41 cellular contexts compared by ENCODE assay signal in genomic region chr15:34106423-34106822, GRCh38.
"Had no signal": no experiment of that assay in that cellular context is flagged by ENCODE, and none has a peak within 500 bp of the region (broad histone marks: within the 10 kb centered on the region; RNA-seq: fewer than 3 reads in every experiment).

No MANE protein-coding gene starts in this region.

- DNase-seq: activated effector memory CD4-positive, alpha-beta T cell treated with anti-CD3 and anti-CD28 coated beads, Interleukin-2, amount 50 U/mL, for 16 hours; activated effector memory CD4-positive, alpha-beta T cell treated with Interleukin-2 at 50 U/mL for 16 hours; activated gamma-delta T cell; activated gamma-delta T cell treated with Interleukin-2 at 50 U/mL for 16 hours; activated naive CD4-positive, alpha-beta T cell; activated naive CD4-positive, alpha-beta T cell treated with anti-CD3 and anti-CD28 coated beads for 36 hours; activated naive CD4-positive, alpha-beta T cell treated with anti-CD3 and anti-CD28 coated beads, Interleukin-2, amount 10 ng/mL, durations not matched to agents 7 days and 5 days; activated naive CD4-positive, alpha-beta T cell treated with anti-CD3 and anti-CD28 coated beads, Interleukin-2, amount 50 U/mL, for 16 hours; activated naive CD4-positive, alpha-beta T cell treated with Interleukin-2 at 50 U/mL for 16 hours; activated naive CD8-positive, alpha-beta T cell treated with anti-CD3 and anti-CD28 coated beads for 36 hours; activated naive CD8-positive, alpha-beta T cell treated with anti-CD3 and anti-CD28 coated beads, Interleukin-2, amount 10 ng/mL, durations not matched to agents 7 days and 5 days; activated naive CD8-positive, alpha-beta T cell treated with anti-CD3 and anti-CD28 coated beads, Interleukin-2, amount 50 U/mL, for 24 hours; activated T-cell treated with anti-CD3 and anti-CD28 coated beads for 4 hours; activated T-cell treated with anti-CD3 and anti-CD28 coated beads, Interleukin-2, amount 50 U/mL, for 1 hour; activated T-cell treated with anti-CD3 and anti-CD28 coated beads, Interleukin-2, amount 50 U/mL, for 24 hours; activated T-cell treated with anti-CD3 and anti-CD28 coated beads, Interleukin-2, amount 50 U/mL, for 4 hours; activated T-cell treated with anti-CD3 and anti-CD28 coated beads, Interleukin-2, amount 50 U/mL, for 48 hours; activated T-cell treated with anti-CD3 and anti-CD28 coated beads, Interleukin-2, amount 50 U/mL, for 72 hours; adrenal gland; amniotic stem cell; amygdala; anterior cingulate cortex; aorta; body of pancreas; brain microvascular endothelial cell; caudate nucleus; central memory CD4-positive, alpha-beta T cell; cerebellar nuclear complex had no signal

- H3K9me3 ChIP-seq: adrenal gland, ascending aorta, body of pancreas, breast epithelium had no signal

- H3K27me3 ChIP-seq: adrenal gland, ascending aorta, body of pancreas, brain microvascular endothelial cell, breast epithelium, cardiac muscle cell had no signal

- H3K36me3 ChIP-seq: adrenal gland, ascending aorta, brain microvascular endothelial cell, breast epithelium, cardiac muscle cell had no signal

- FAIRE-seq: astrocyte, bronchial epithelial cell had no signal

- H3K27ac ChIP-seq: adrenal gland, ascending aorta, body of pancreas, brain microvascular endothelial cell, breast epithelium, cardiac muscle cell had no signal

- H3K27ac Mint-ChIP-seq: activated naive CD4-positive, alpha-beta T cell treated with anti-CD3 and anti-CD28 coated beads for 36 hours; activated naive CD4-positive, alpha-beta T cell treated with anti-CD3 and anti-CD28 coated beads, Interleukin-2, amount 10 ng/mL, durations not matched to agents 7 days and 5 days; activated naive CD4-positive, alpha-beta T cell treated with anti-CD3 and anti-CD28 coated beads, Interleukin-2, amount 50 U/mL, for 24 hours; activated naive CD4-positive, alpha-beta T cell treated with anti-CD3 and anti-CD28 coated beads, Interleukin-2, amount 50 U/mL, for 72 hours; activated naive CD8-positive, alpha-beta T cell; activated naive CD8-positive, alpha-beta T cell treated with anti-CD3 and anti-CD28 coated beads for 36 hours; activated naive CD8-positive, alpha-beta T cell treated with anti-CD3 and anti-CD28 coated beads, Interleukin-2, amount 10 ng/mL, durations not matched to agents 7 days and 5 days; activated naive CD8-positive, alpha-beta T cell treated with anti-CD3 and anti-CD28 coated beads, Interleukin-2, amount 50 U/mL, for 24 hours; activated T-cell treated with anti-CD3 and anti-CD28 coated beads, Interleukin-2, amount 50 U/mL, for 24 hours; activated T-cell treated with anti-CD3 and anti-CD28 coated beads, Interleukin-2, amount 50 U/mL, for 72 hours; activated T-helper 1 cell treated with anti-CD3 and anti-CD28 coated beads, Interleukin-12 subunit alpha, Interleukin-12 subunit beta, Interleukin-2, Interleukin-4 antibody, amounts not matched to agents 30 ng/mL and 10 ng/mL and 1 ng/mL, durations not matched to agents 14 hours and 24 hours and 36 hours; activated T-helper 17 cell treated with anti-CD3 and anti-CD28 coated beads, Interleukin-2, amount 50 U/mL, for 72 hours; activated T-helper 2 cell treated with anti-CD3 and anti-CD28 coated beads, Interferon-gamma antibody, Interleukin-2, Interleukin-4, amounts not matched to agents 10 μg/mL and 5 μg/mL and 100 μg/mL, durations not matched to agents 14 hours and 24 hours and 36 hours; brain had no signal

- H3K4me3 ChIP-seq: adrenal gland, ascending aorta, body of pancreas, breast epithelium, cardiac muscle cell had no signal

- ATAC-seq: activated naive CD4-positive, alpha-beta T cell treated with anti-CD3 and anti-CD28 coated beads, Interleukin-2, amount 50 U/mL, for 72 hours; activated naive CD8-positive, alpha-beta T cell treated with anti-CD3 and anti-CD28 coated beads, Interleukin-2, amount 50 U/mL, for 24 hours; activated T-cell treated with anti-CD3 and anti-CD28 coated beads, Interleukin-2, amount 50 U/mL, for 4 hours; activated T-cell treated with anti-CD3 and anti-CD28 coated beads, Interleukin-2, amount 50 U/mL, for 72 hours; activated T-helper 17 cell treated with anti-CD3 and anti-CD28 coated beads, Interleukin-2, amount 50 U/mL, for 72 hours; body of pancreas had no signal

- H3K4me3 Mint-ChIP-seq: activated naive CD4-positive, alpha-beta T cell treated with anti-CD3 and anti-CD28 coated beads for 36 hours; activated naive CD4-positive, alpha-beta T cell treated with anti-CD3 and anti-CD28 coated beads, Interleukin-2, amount 10 ng/mL, durations not matched to agents 7 days and 5 days; activated naive CD4-positive, alpha-beta T cell treated with anti-CD3 and anti-CD28 coated beads, Interleukin-2, amount 50 U/mL, for 24 hours; activated naive CD8-positive, alpha-beta T cell; activated naive CD8-positive, alpha-beta T cell treated with anti-CD3 and anti-CD28 coated beads for 36 hours; activated naive CD8-positive, alpha-beta T cell treated with anti-CD3 and anti-CD28 coated beads, Interleukin-2, amount 10 ng/mL, durations not matched to agents 7 days and 5 days; activated naive CD8-positive, alpha-beta T cell treated with anti-CD3 and anti-CD28 coated beads, Interleukin-2, amount 50 U/mL, for 24 hours; activated T-cell treated with anti-CD3 and anti-CD28 coated beads, Interleukin-2, amount 50 U/mL, for 24 hours; activated T-cell treated with anti-CD3 and anti-CD28 coated beads, Interleukin-2, amount 50 U/mL, for 4 hours; activated T-cell treated with anti-CD3 and anti-CD28 coated beads, Interleukin-2, amount 50 U/mL, for 72 hours; activated T-helper 1 cell treated with anti-CD3 and anti-CD28 coated beads, Interleukin-12 subunit alpha, Interleukin-12 subunit beta, Interleukin-2, Interleukin-4 antibody, amounts not matched to agents 30 ng/mL and 10 ng/mL and 1 ng/mL, durations not matched to agents 14 hours and 24 hours and 36 hours; activated T-helper 17 cell treated with anti-CD3 and anti-CD28 coated beads, Interleukin-2, amount 50 U/mL, for 72 hours; central memory CD8-positive, alpha-beta T cell had no signal

- H3K27me3 Mint-ChIP-seq: activated naive CD4-positive, alpha-beta T cell treated with anti-CD3 and anti-CD28 coated beads, Interleukin-2, amount 50 U/mL, for 24 hours; activated naive CD8-positive, alpha-beta T cell; activated naive CD8-positive, alpha-beta T cell treated with anti-CD3 and anti-CD28 coated beads for 36 hours; activated T-cell treated with anti-CD3 and anti-CD28 coated beads, Interleukin-2, amount 50 U/mL, for 24 hours; activated T-helper 17 cell treated with anti-CD3 and anti-CD28 coated beads, Interleukin-2, amount 50 U/mL, for 72 hours; central memory CD8-positive, alpha-beta T cell had no signal
